In genomic region chr15:41957021-41957897, GRCh38 we compare ENCODE assay signal across 11 cellular contexts. TPM values are rescaled to one million over a fixed set of nuclear protein-coding genes. Genes with fewer than 3 reads are reported as not detected.
DNase-seq lines count a peak whose midpoint lies in the region; ATAC-seq, FAIRE-seq and TF ChIP-seq lines count a peak whose summit lies in the region.
"Had no signal": no experiment of that assay in that cellular context is flagged by ENCODE, and none has a peak within 500 bp of the region (broad histone marks: within the 10 kb centered on the region; RNA-seq: fewer than 3 reads in every experiment).

No MANE protein-coding gene starts in this region.

- H3K4me3 Mint-ChIP-seq in type B pancreatic cell: no peak overlapping the region

- H3K27ac ChIP-seq in Panc1 (ENCODE audit: low read length): peak overlapping the region; percentile 55; the same call in 1 of the 2 replicates
- H3K27ac ChIP-seq: testis had no signal

- H3K4me3 ChIP-seq in Panc1 (ENCODE audit: low read depth in 2 of 2, low read length in 2 of 2): no peak overlapping the region
- H3K4me3 ChIP-seq: testis had no signal

- in situ Hi-C loops in Panc1 (cut with HindIII; ENCODE audit: low pct_unique_long_range_greater_than_20kb, low sequenced_read_pairs): no loop called here

- DNase-seq in GM12892 (ENCODE audit: insufficient read length): peak; percentile 31
- no peak for DNase-seq in Panc1 (ENCODE audit: low read depth, low spot score)
- DNase-seq in lung microvascular endothelial cell (ENCODE audit: low read depth in 2 of 2): peak; percentile 54 to 72
- DNase-seq in type B pancreatic cell (ENCODE audit: extremely low spot score, unreplicated experiment): no peak
- DNase-seq in medulla oblongata (ENCODE audit: extremely low spot score): no peak
- DNase-seq in GM03348 (ENCODE audit: low spot score): no peak
- no peak for DNase-seq in activated naive CD4-positive, alpha-beta T cell treated with anti-CD3 and anti-CD28 coated beads, Interleukin-2, amount 50 U/mL, for 16 hours
- DNase-seq: DMS 273 treated with DMSO at 0.1 percent for 48 hours, NCI-H187 treated with DMSO at 0.1 percent for 48 hours, testis had no signal

- peak; percentile 19; the same call in 1 of the 2 replicates for TF ChIP-seq POLR2A in GM12892 (IDR thresholded peaks at IDR 0.05; ENCODE audit: low read depth, low read length)

- no peaks in the 10 kb centered on the region for H3K9me3 ChIP-seq in Panc1 (ENCODE audit: control insufficient read depth, insufficient read depth, low read depth, low read length)
- H3K9me3 ChIP-seq: testis had no signal

- H3K4me1 ChIP-seq in Panc1 (ENCODE audit: control insufficient read depth, insufficient read depth, low read length): peaks cover 43% of the 10 kb centered on the region
- H3K4me1 ChIP-seq: testis had no signal

- no TSS peak for BruUV-seq in Panc1 (replicated peaks; lab: Mats Ljungman, UMichigan)

- H3K27me3 Mint-ChIP-seq in type B pancreatic cell: no peaks in the 10 kb centered on the region

- peaks cover 12% of the 10 kb centered on the region for H3K36me3 Mint-ChIP-seq in type B pancreatic cell

- intact Hi-C loops in Panc1 (cut with micrococcal nuclease; ENCODE audit: unreplicated experiment): no loop called here

- ATAC-seq in GM21528 (IDR thresholded peaks at IDR 0.05; ENCODE audit: low FRiP score, unreplicated experiment) (peak; percentile 73), Panc1 (peak; percentile 51)

- CTCF ChIA-PET in Panc1 (lab: Charles Lee): interaction anchor here (0.8 kb wide), 1 partner anchor 127 kb away, joined by 3 read pairs; no protein-coding TSS in a partner anchor

- 0 out of 2 replicates have a peak, but pooled peaks cover 2% of the 10 kb centered on the region for H3K36me3 ChIP-seq in Panc1 (ENCODE audit: control insufficient read depth, insufficient read depth, low read length)

- peak; percentile 72 for FAIRE-seq in GM12892 (lab: Jason Lieb, UNC)

- POLR2A ChIA-PET in Panc1 (lab: Charles Lee): no interaction called here

- H3K9me3 Mint-ChIP-seq in type B pancreatic cell: no peaks in the 10 kb centered on the region

- TF ChIP-seq CTCF in Panc1 (IDR thresholded peaks at IDR 0.05) (no peak), type B pancreatic cell (conservative IDR thresholded peaks at IDR 0.05) (no peak)

- H3K4me1 Mint-ChIP-seq in type B pancreatic cell (ENCODE audit: unreplicated experiment): peaks cover 28% of the 10 kb centered on the region

- no peak overlapping the region for H3K27ac Mint-ChIP-seq in type B pancreatic cell

- no peaks in the 10 kb centered on the region for H3K27me3 ChIP-seq in Panc1 (ENCODE audit: control insufficient read depth, insufficient read depth, low read length)
- H3K27me3 ChIP-seq: testis had no signal

RNA-seq across cellular contexts. Expression of gene EHD4, which starts 15.1 kb away (rescaled TPM):
- polyA plus RNA-seq in GM12892 (2012; ENCODE audit: missing spikeins): 19.9 TPM
- total RNA-seq in Panc1 (2021; ENCODE audit: unreplicated experiment) (43.2 TPM), lung microvascular endothelial cell (54.6 and 71.7 TPM in 2 replicates), type B pancreatic cell (ENCODE audit: low replicate concordance) (18.8 and 25.2 TPM in 2 replicates)
- 33.9 TPM for polyA plus RNA-seq in Panc1 (2012; ENCODE audit: insufficient read length)

Comparison
In these comparisons a context has a peak if more than half of its experiments do, and no peak if none do; other contexts are left out.
1. DNase-seq: peak in GM12892 (single experiment) and lung microvascular endothelial cell (2 of 2); none in Panc1 (single experiment), type B pancreatic cell (single experiment), medulla oblongata (single experiment), GM03348 (single experiment) and activated naive CD4-positive, alpha-beta T cell treated with anti-CD3 and anti-CD28 coated beads, Interleukin-2, amount 50 U/mL, for 16 hours (single experiment).